In genomic region chr3:53753518-53754183, GRCh38 we compare ENCODE assay signal across 12 cellular contexts.
A peak's percentile ranks its signal among the peaks of the same experiment; 100 is the strongest.
DNase-seq lines count a peak whose midpoint lies in the region; ATAC-seq and TF ChIP-seq lines count a peak whose summit lies in the region.
"Had no signal": no experiment of that assay in that cellular context is flagged by ENCODE, and none has a peak within 500 bp of the region (broad histone marks: within the 10 kb centered on the region; RNA-seq: fewer than 3 reads in every experiment).

No MANE protein-coding gene starts in this region.

- H3K36me3 Mint-ChIP-seq in dendritic cell treated with granulocyte-macrophage colony-stimulating factor and Interleukin-4, amounts not matched to agents 40 ng/mL and 50 ng/mL, for 4 days (ENCODE audit: low read depth) = peaks cover 22% of the 10 kb centered on the region
- H3K36me3 Mint-ChIP-seq: activated naive CD4-positive, alpha-beta T cell treated with anti-CD3 and anti-CD28 coated beads, Interleukin-2, amount 50 U/mL, for 24 hours had no signal

- H3K9me3 Mint-ChIP-seq in dendritic cell treated with granulocyte-macrophage colony-stimulating factor and Interleukin-4, amounts not matched to agents 40 ng/mL and 50 ng/mL, for 4 days = no peaks in the 10 kb centered on the region
- H3K9me3 Mint-ChIP-seq: activated naive CD4-positive, alpha-beta T cell treated with anti-CD3 and anti-CD28 coated beads, Interleukin-2, amount 50 U/mL, for 24 hours had no signal

- no peak overlapping the region for H3K9ac ChIP-seq in smooth muscle cell (ENCODE audit: low read depth)
- H3K9ac ChIP-seq: SK-N-SH had no signal

- 87% methylated on average over 9 of the region's 9 CpGs for WGBS in suprapubic skin
- WGBS in smooth muscle cell (ENCODE audit: low lambda C conversion rate) = 92% methylated on average over 9 of the region's 9 CpGs

- no peak overlapping the region for H3K27ac ChIP-seq in suprapubic skin
- H3K27ac ChIP-seq in dorsolateral prefrontal cortex = no peak overlapping the region
- no peak overlapping the region for H3K27ac ChIP-seq in smooth muscle cell (ENCODE audit: low read depth)
- H3K27ac ChIP-seq: esophagus muscularis mucosa had no signal

- no peaks in the 10 kb centered on the region for H4K20me1 ChIP-seq in smooth muscle cell (ENCODE audit: low read depth)

- H3K4me3 Mint-ChIP-seq in dendritic cell treated with granulocyte-macrophage colony-stimulating factor and Interleukin-4, amounts not matched to agents 40 ng/mL and 50 ng/mL, for 4 days = no peak overlapping the region
- H3K4me3 Mint-ChIP-seq: activated naive CD4-positive, alpha-beta T cell treated with anti-CD3 and anti-CD28 coated beads, Interleukin-2, amount 50 U/mL, for 24 hours had no signal

- peak overlapping the region; percentile 99 for H3K27ac Mint-ChIP-seq in dendritic cell treated with granulocyte-macrophage colony-stimulating factor and Interleukin-4, amounts not matched to agents 40 ng/mL and 50 ng/mL, for 4 days
- H3K27ac Mint-ChIP-seq: activated naive CD4-positive, alpha-beta T cell treated with anti-CD3 and anti-CD28 coated beads, Interleukin-2, amount 50 U/mL, for 24 hours had no signal

- peaks cover 85% of the 10 kb centered on the region for H3K4me1 Mint-ChIP-seq in dendritic cell treated with granulocyte-macrophage colony-stimulating factor and Interleukin-4, amounts not matched to agents 40 ng/mL and 50 ng/mL, for 4 days (ENCODE audit: low read depth)

- no peak overlapping the region for H3K4me2 ChIP-seq in smooth muscle cell
- H3K4me2 ChIP-seq: SK-N-SH had no signal

- TF ChIP-seq CTCF in suprapubic skin (IDR thresholded peaks at IDR 0.05) (no peak), dorsolateral prefrontal cortex (IDR thresholded peaks at IDR 0.05 in 54 of 56, conservative IDR thresholded peaks at IDR 0.05 in 2 of 56; ENCODE audit: low read depth in 1 of 56, partially characterized antibody in 56 of 56) (no peak), smooth muscle cell (IDR thresholded peaks at IDR 0.05; ENCODE audit: borderline replicate concordance, insufficient read depth, poor library complexity, severe bottlenecking) (no peak)

- H3K79me2 ChIP-seq in smooth muscle cell (ENCODE audit: low read depth) = no peaks in the 10 kb centered on the region

- peaks cover 2% of the 10 kb centered on the region for H3K27me3 Mint-ChIP-seq in dendritic cell treated with granulocyte-macrophage colony-stimulating factor and Interleukin-4, amounts not matched to agents 40 ng/mL and 50 ng/mL, for 4 days

- DNase-seq in DMS53 treated with DMSO at 0.1 percent for 48 hours (lab: John Stamatoyannopoulos, UW; ENCODE audit: unreplicated experiment) (peak; percentile 6), NCI-H146 (lab: John Stamatoyannopoulos, UW) (no peak), suprapubic skin (ENCODE audit: low spot score in 2 of 2) (no peak), dorsolateral prefrontal cortex (no peak), smooth muscle cell (lab: John Stamatoyannopoulos, UW; ENCODE audit: unreplicated experiment) (no peak)
- DNase-seq: NCI-H1048, SK-N-SH had no signal

- intact Hi-C loops in dendritic cell treated with granulocyte-macrophage colony-stimulating factor and Interleukin-4, amounts not matched to agents 40 ng/mL and 50 ng/mL, for 4 days (cut with micrococcal nuclease) = loop anchor here (5.0 kb wide), 1 partner anchor 36 kb away; no protein-coding TSS in a partner anchor
- intact Hi-C loops in dorsolateral prefrontal cortex (cut with DNase I) = no loop called here

- H3K9me3 ChIP-seq in suprapubic skin (no peaks in the 10 kb centered on the region), smooth muscle cell (replicated peaks; ENCODE audit: low read depth) (no peaks in the 10 kb centered on the region)
- H3K9me3 ChIP-seq: esophagus muscularis mucosa, SK-N-SH had no signal

- TF ChIP-seq EP300 in suprapubic skin (IDR thresholded peaks at IDR 0.05) = no peak

- H3K4me3 ChIP-seq in suprapubic skin (no peak overlapping the region), dorsolateral prefrontal cortex (no peak overlapping the region), smooth muscle cell (no peak overlapping the region)
- H3K4me3 ChIP-seq: esophagus muscularis mucosa had no signal

- ATAC-seq in GM18502 (IDR thresholded peaks at IDR 0.05; ENCODE audit: poor library complexity, unreplicated experiment) = peak; percentile 43
- peak; percentile 33 for ATAC-seq in HG03139 (IDR thresholded peaks at IDR 0.05; ENCODE audit: unreplicated experiment)

- no peak overlapping the region for H2AFZ ChIP-seq in smooth muscle cell (ENCODE audit: low read depth)

- H3K27me3 ChIP-seq in suprapubic skin (no peaks in the 10 kb centered on the region), dorsolateral prefrontal cortex (no peaks in the 10 kb centered on the region), smooth muscle cell (ENCODE audit: low read depth) (peaks cover 6% of the 10 kb centered on the region)
- H3K27me3 ChIP-seq: esophagus muscularis mucosa had no signal

- no peaks in the 10 kb centered on the region for H3K4me1 ChIP-seq in suprapubic skin
- H3K4me1 ChIP-seq in smooth muscle cell (ENCODE audit: low read depth) = no peaks in the 10 kb centered on the region

- no peaks in the 10 kb centered on the region for H3F3A ChIP-seq in smooth muscle cell (ENCODE audit: low read depth)

- no peak for TF ChIP-seq POLR2A in suprapubic skin (IDR thresholded peaks at IDR 0.05)

- H3K36me3 ChIP-seq in suprapubic skin = no peaks in the 10 kb centered on the region
- no peaks in the 10 kb centered on the region for H3K36me3 ChIP-seq in smooth muscle cell (ENCODE audit: low read depth)
- H3K36me3 ChIP-seq: esophagus muscularis mucosa had no signal
